ENCODE assay signal across 20 cellular contexts in genomic region chr5:122332589-122333555, GRCh38. TPM values are rescaled to one million over a fixed set of nuclear protein-coding genes. Genes with fewer than 3 reads are reported as not detected.
DNase-seq lines count a peak whose midpoint lies in the region; ATAC-seq, FAIRE-seq and TF ChIP-seq lines count a peak whose summit lies in the region.
"Had no signal": no experiment of that assay in that cellular context is flagged by ENCODE, and none has a peak within 500 bp of the region (broad histone marks: within the 10 kb centered on the region; RNA-seq: fewer than 3 reads in every experiment).

No MANE protein-coding gene starts in this region.

- no peak for TF ChIP-seq CTCF in hepatocyte (IDR thresholded peaks at IDR 0.05; ENCODE audit: poor library complexity)
- no peak for TF ChIP-seq CTCF in pancreas (IDR thresholded peaks at IDR 0.05)
- no peak for TF ChIP-seq CTCF in BE2C (IDR thresholded peaks at IDR 0.05; ENCODE audit: low read depth, low read length)

- no peaks in the 10 kb centered on the region for H3K79me2 ChIP-seq in hepatocyte
- H3K79me2 ChIP-seq: parathyroid adenoma had no signal

- WGBS in hepatocyte (ENCODE audit: low lambda C conversion rate, missing lambda C conversion rate): 36% methylated on average over 5 of the region's 5 CpGs
- 46 to 56% methylated on average over 5 of the region's 5 CpGs for WGBS in pancreas, 2 donors

- H3K9me2 ChIP-seq in hepatocyte (replicated peaks; ENCODE audit: insufficient read depth): no peaks in the 10 kb centered on the region

- H3K9me3 ChIP-seq in hepatocyte (ENCODE audit: low read depth): no peaks in the 10 kb centered on the region
- H3K9me3 ChIP-seq in pancreas: no peaks in the 10 kb centered on the region
- H3K9me3 ChIP-seq in BE2C: no peaks in the 10 kb centered on the region
- H3K9me3 ChIP-seq: lower lobe of right lung, sigmoid colon, vagina had no signal

- DNase-seq in H7: peak; percentile 14
- peak; percentile 16 for DNase-seq in NOMO-1 treated with dmso at 0.1 percent for 144 hours (lab: John Stamatoyannopoulos, UW; ENCODE audit: unreplicated experiment)
- DNase-seq in hepatocyte (ENCODE audit: low spot score): peak; percentile 29
- no peak for DNase-seq in pancreas
- no peak for DNase-seq in GDM1 (lab: John Stamatoyannopoulos, UW)
- no peak for DNase-seq in NCI-H1436 (lab: John Stamatoyannopoulos, UW)
- no peak for DNase-seq in SW 1271 (lab: John Stamatoyannopoulos, UW)
- no peak for DNase-seq in BE2C
- DNase-seq: activated CD4-positive, alpha-beta T cell treated with anti-CD3 and anti-CD28 coated beads for 4 hours; activated naive CD8-positive, alpha-beta T cell treated with anti-CD3 and anti-CD28 coated beads, Interleukin-2, amount 10 ng/mL, durations not matched to agents 7 days and 5 days; endodermal cell; lower lobe of right lung; NCI-H2029; sigmoid colon had no signal

- no peak overlapping the region for H3K4me3 ChIP-seq in H7 (ENCODE audit: insufficient read depth, low read depth, low read length)
- no peak overlapping the region for H3K4me3 ChIP-seq in hepatocyte
- no peak overlapping the region for H3K4me3 ChIP-seq in pancreas
- no peak overlapping the region for H3K4me3 ChIP-seq in BE2C (ENCODE audit: low read depth, low read length)
- H3K4me3 ChIP-seq: coronary artery, lower lobe of right lung, sigmoid colon, vagina had no signal

- peaks cover 17% of the 10 kb centered on the region for H3K4me1 ChIP-seq in hepatocyte (ENCODE audit: insufficient read depth)
- no peaks in the 10 kb centered on the region for H3K4me1 ChIP-seq in pancreas
- no peaks in the 10 kb centered on the region for H3K4me1 ChIP-seq in BE2C
- H3K4me1 ChIP-seq: lower lobe of right lung, parathyroid adenoma had no signal

- H3K4me2 ChIP-seq in hepatocyte: peak overlapping the region; percentile 49
- H3K4me2 ChIP-seq: KMS-11 had no signal

- H3K27ac ChIP-seq in hepatocyte: peak overlapping the region; percentile 54
- no peak overlapping the region for H3K27ac ChIP-seq in pancreas
- H3K27ac ChIP-seq: coronary artery, KMS-11, lower lobe of right lung, parathyroid adenoma, sigmoid colon, vagina had no signal

- H3K36me3 ChIP-seq in H7 (replicated peaks; ENCODE audit: control insufficient read depth, insufficient read depth, low read length): no peaks in the 10 kb centered on the region
- no peaks in the 10 kb centered on the region for H3K36me3 ChIP-seq in hepatocyte (replicated peaks; ENCODE audit: insufficient read depth, low read depth)
- H3K36me3 ChIP-seq in pancreas: no peaks in the 10 kb centered on the region
- no peaks in the 10 kb centered on the region for H3K36me3 ChIP-seq in BE2C
- H3K36me3 ChIP-seq: lower lobe of right lung, sigmoid colon, vagina had no signal

- no peaks in the 10 kb centered on the region for H3K27me3 ChIP-seq in H7 (ENCODE audit: control insufficient read depth, insufficient read depth, low read length)
- H3K27me3 ChIP-seq in hepatocyte: no peaks in the 10 kb centered on the region
- no peaks in the 10 kb centered on the region for H3K27me3 ChIP-seq in pancreas
- H3K27me3 ChIP-seq in BE2C: no peaks in the 10 kb centered on the region; the same call in 1 of the 2 replicates
- H3K27me3 ChIP-seq: sigmoid colon, vagina had no signal

- ATAC-seq in pancreas: peak; percentile 50 to 78 (median 66)
- ATAC-seq: lower lobe of right lung had no signal

- H4K20me1 ChIP-seq in hepatocyte (ENCODE audit: insufficient read depth, poor library complexity, severe bottlenecking): no peaks in the 10 kb centered on the region

- intact Hi-C loops in pancreas (cut with DNase I): no loop called here

- FAIRE-seq in pancreas (lab: Jason Lieb, UNC): no peak
- FAIRE-seq: GM12891 had no signal

- no peak overlapping the region for H2AFZ ChIP-seq in hepatocyte
- H2AFZ ChIP-seq: parathyroid adenoma had no signal

RNA-seq across cellular contexts. Expression of gene SNCAIP, which starts 20.8 kb away (rescaled TPM):
- 4.2 and 7.4 TPM in 2 replicates for total RNA-seq in H7 (2014; rRNA removed; shearing (Covaris generic))
- total RNA-seq in hepatocyte (19.0 and 19.1 TPM in 2 replicates), pancreas (1 to 10 TPM in 1 of 6 donors, under 1 TPM in 4, not detected in 1; 0.03 to 1.1 (median 0.26) TPM)
- polyA plus RNA-seq in hepatocyte (7.1 and 11.4 TPM in 2 replicates), pancreas (under 1 TPM; 0.28 to 0.49 TPM)
- 0.34 TPM for polyA plus RNA-seq in BE2C (2012; ENCODE audit: insufficient read depth, insufficient read length, low read depth)
- total RNA-seq: activated naive CD8-positive, alpha-beta T cell treated with anti-CD3 and anti-CD28 coated beads, Interleukin-2, amount 10 ng/mL, durations not matched to agents 7 days and 5 days; myocyte had no signal

Comparison
In these comparisons a context has a peak if more than half of its experiments do, and no peak if none do; other contexts are left out.
1. DNase-seq: peak in H7 (single experiment), NOMO-1 treated with dmso at 0.1 percent for 144 hours (single experiment) and hepatocyte (single experiment); none in pancreas (0 of 6), GDM1 (single experiment), NCI-H1436 (single experiment), SW 1271 (0 of 2) and BE2C (single experiment).